8 cellular contexts compared by ENCODE assay signal in genomic region chr4:40192286-40193017, GRCh38. TPM values are rescaled to one million over a fixed set of nuclear protein-coding genes. Genes with fewer than 3 reads are reported as not detected.
DNase-seq lines count a peak whose midpoint lies in the region; ATAC-seq lines count a peak whose summit lies in the region.

No MANE protein-coding gene starts in this region.

- peaks cover 13% of the 10 kb centered on the region for H3K36me3 Mint-ChIP-seq in activated CD8-positive, alpha-beta memory T cell treated with anti-CD3 and anti-CD28 coated beads, Interleukin-2, amount 10 ng/mL, durations not matched to agents 7 days and 5 days
- H3K36me3 Mint-ChIP-seq in T-cell, result no peaks in the 10 kb centered on the region
- peaks cover 0 to 3% of the 10 kb centered on the region in 2 donors for H3K36me3 Mint-ChIP-seq in stimulated activated naive B cell treated with anti-CD40 and anti-IgM and Interleukin-4, amounts not matched to agents 10 μg/mL and 1 μg/mL and 100 μg/mL, for 72 hours

- H3K9me3 Mint-ChIP-seq in activated CD8-positive, alpha-beta memory T cell treated with anti-CD3 and anti-CD28 coated beads, Interleukin-2, amount 10 ng/mL, durations not matched to agents 7 days and 5 days (ENCODE audit: low read depth), result no peaks in the 10 kb centered on the region
- H3K9me3 Mint-ChIP-seq in T-cell, result no peaks in the 10 kb centered on the region
- no peaks in the 10 kb centered on the region for H3K9me3 Mint-ChIP-seq in stimulated activated naive B cell treated with anti-CD40 and anti-IgM and Interleukin-4, amounts not matched to agents 10 μg/mL and 1 μg/mL and 100 μg/mL, for 72 hours

- H3K27me3 Mint-ChIP-seq in activated CD8-positive, alpha-beta memory T cell treated with anti-CD3 and anti-CD28 coated beads, Interleukin-2, amount 10 ng/mL, durations not matched to agents 7 days and 5 days, result no peaks in the 10 kb centered on the region
- no peaks in the 10 kb centered on the region for H3K27me3 Mint-ChIP-seq in T-cell
- no peaks in the 10 kb centered on the region for H3K27me3 Mint-ChIP-seq in stimulated activated naive B cell treated with anti-CD40 and anti-IgM and Interleukin-4, amounts not matched to agents 10 μg/mL and 1 μg/mL and 100 μg/mL, for 72 hours

- peak; percentile 53 for DNase-seq in activated CD8-positive, alpha-beta memory T cell treated with anti-CD3 and anti-CD28 coated beads, Interleukin-2, amount 10 ng/mL, durations not matched to agents 7 days and 5 days
- DNase-seq in activated CD8-positive, alpha-beta memory T cell treated with anti-CD3 and anti-CD28 coated beads, Interleukin-2, amount 50 U/mL, for 4 hours, result no peak
- DNase-seq in T-cell (no peak), T1000 (lab: John Stamatoyannopoulos, UW) (no peak), D341Med (ENCODE audit: low spot score) (no peak)
- DNase-seq in stimulated activated naive B cell treated with anti-CD40 and anti-IgM and Interleukin-4, amounts not matched to agents 10 μg/mL and 1 μg/mL and 100 μg/mL, for 72 hours, result no peak

- CTCF ChIA-PET in activated CD8-positive, alpha-beta memory T cell treated with anti-CD3 and anti-CD28 coated beads, Interleukin-2, amount 10 ng/mL, durations not matched to agents 7 days and 5 days (lab: Charles Lee), result interaction anchor here (1.1 to 2.9 kb wide), 11 partner anchors 7 to 137 kb away, joined by 3 to 13 read pairs (median 4); partner anchors contain the start of gene N4BP2
- CTCF ChIA-PET in T-cell (lab: Charles Lee), result interaction anchor here (0.6 to 3.4 kb wide), 10 partner anchors 16 to 916 kb away, joined by 3 to 15 read pairs (median 4); no protein-coding TSS in a partner anchor

- H3K4me3 Mint-ChIP-seq in activated CD8-positive, alpha-beta memory T cell treated with anti-CD3 and anti-CD28 coated beads, Interleukin-2, amount 10 ng/mL, durations not matched to agents 7 days and 5 days, result peak overlapping the region; percentile 98
- H3K4me3 Mint-ChIP-seq in T-cell, result peak overlapping the region; percentile 75 to 98 (median 96)
- peak overlapping the region; percentile 78 to 91 for H3K4me3 Mint-ChIP-seq in stimulated activated naive B cell treated with anti-CD40 and anti-IgM and Interleukin-4, amounts not matched to agents 10 μg/mL and 1 μg/mL and 100 μg/mL, for 72 hours

- peak overlapping the region; percentile 99 for H3K27ac Mint-ChIP-seq in activated CD8-positive, alpha-beta memory T cell treated with anti-CD3 and anti-CD28 coated beads, Interleukin-2, amount 10 ng/mL, durations not matched to agents 7 days and 5 days
- H3K27ac Mint-ChIP-seq in T-cell, result peak overlapping the region; percentile 95 to 96
- peak overlapping the region; percentile 92 for H3K27ac Mint-ChIP-seq in stimulated activated naive B cell treated with anti-CD40 and anti-IgM and Interleukin-4, amounts not matched to agents 10 μg/mL and 1 μg/mL and 100 μg/mL, for 72 hours

- ATAC-seq in activated CD8-positive, alpha-beta memory T cell treated with anti-CD3 and anti-CD28 coated beads, Interleukin-2, amount 10 ng/mL, durations not matched to agents 7 days and 5 days, result no peak
- ATAC-seq in HG02642 (IDR thresholded peaks at IDR 0.05; ENCODE audit: poor library complexity, unreplicated experiment), result peak; percentile 49
- ATAC-seq in T-cell (replicated peaks in 1 of 4), result no peak
- ATAC-seq in stimulated activated naive B cell treated with anti-CD40 and anti-IgM and Interleukin-4, amounts not matched to agents 10 μg/mL and 1 μg/mL and 100 μg/mL, for 72 hours (replicated peaks), result peak; percentile 8 to 10
- ATAC-seq in HG03196 (IDR thresholded peaks at IDR 0.05; ENCODE audit: unreplicated experiment), result no peak

- POLR2A ChIA-PET in T-cell (lab: Charles Lee), result interaction anchor here (0.6 to 2.0 kb wide), 5 partner anchors 12 to 546 kb away, joined by 3 to 6 read pairs (median 4); no protein-coding TSS in a partner anchor

- H3K4me1 Mint-ChIP-seq in activated CD8-positive, alpha-beta memory T cell treated with anti-CD3 and anti-CD28 coated beads, Interleukin-2, amount 10 ng/mL, durations not matched to agents 7 days and 5 days, result peaks cover 69% of the 10 kb centered on the region
- peaks cover 79 to 88% (median 80%) of the 10 kb centered on the region in 3 donors for H3K4me1 Mint-ChIP-seq in T-cell
- H3K4me1 Mint-ChIP-seq in stimulated activated naive B cell treated with anti-CD40 and anti-IgM and Interleukin-4, amounts not matched to agents 10 μg/mL and 1 μg/mL and 100 μg/mL, for 72 hours, result peaks cover 54 to 87% of the 10 kb centered on the region in 2 donors

RNA-seq across cellular contexts. Expression of gene RHOH, which starts 4.4 kb away (rescaled TPM):
- 100 to 1,000 TPM; 136 to 145 TPM for total RNA-seq in activated CD8-positive, alpha-beta memory T cell treated with anti-CD3 and anti-CD28 coated beads, Interleukin-2, amount 10 ng/mL, durations not matched to agents 7 days and 5 days
- 100 to 1,000 TPM; 174 to 436 (median 216) TPM for total RNA-seq in T-cell

Comparison
In these comparisons a context has a peak if more than half of its experiments do, and no peak if none do; other contexts are left out.
1. ATAC-seq: peak in HG02642 (single experiment) and stimulated activated naive B cell treated with anti-CD40 and anti-IgM and Interleukin-4, amounts not matched to agents 10 μg/mL and 1 μg/mL and 100 μg/mL, for 72 hours (2 of 2); none in activated CD8-positive, alpha-beta memory T cell treated with anti-CD3 and anti-CD28 coated beads, Interleukin-2, amount 10 ng/mL, durations not matched to agents 7 days and 5 days (single experiment), T-cell (0 of 4) and HG03196 (single experiment).
2. Peak in every context shown above with its lines, with median percentiles within 50 percentile points of each other: H3K27ac Mint-ChIP-seq and H3K4me3 Mint-ChIP-seq.